ENCODE assay signal across 29 cellular contexts in genomic region chr15:54620916-54621315, GRCh38.
"Had no signal": no experiment of that assay in that cellular context is flagged by ENCODE, and none has a peak within 500 bp of the region (broad histone marks: within the 10 kb centered on the region; RNA-seq: fewer than 3 reads in every experiment).

No MANE protein-coding gene starts in this region.

- H3K4me3 ChIP-seq: lower lobe of right lung, pancreas, prostate gland, skin epidermis, stomach, testis, thyroid gland, upper lobe of right lung had no signal

- H3K4me1 ChIP-seq: lower lobe of right lung, pancreas, prostate gland, stomach, testis, thyroid gland, upper lobe of right lung had no signal

- H3K36me3 Mint-ChIP-seq: naive thymus-derived CD8-positive, alpha-beta T cell; stimulated activated naive B cell treated with anti-CD40 and anti-IgM and Interleukin-4, amounts not matched to agents 10 μg/mL and 1 μg/mL and 100 μg/mL, for 72 hours had no signal

- DNase-seq: hippocampal formation; kidney glomerular epithelial cell; left cardiac atrium; lower lobe of right lung; mammary epithelial cell; mesenchymal stem cell; naive thymus-derived CD8-positive, alpha-beta T cell; nucleus accumbens; pancreas; posterior cingulate gyrus; retina; right cardiac atrium; stimulated activated CD4-positive, alpha-beta T cell treated with anti-CD3 and anti-CD28 coated beads, Interleukin-12 subunit alpha, Interleukin-12 subunit beta, amount 100 ng/mL, for 4 hours; stimulated activated CD4-positive, alpha-beta T cell treated with anti-CD3 and anti-CD28 coated beads, Interleukin-15, amount 100 ng/mL, for 24 hours; stimulated activated CD4-positive, alpha-beta T cell treated with anti-CD3 and anti-CD28 coated beads, Interleukin-2, amount 100 ng/mL, for 24 hours; stimulated activated CD4-positive, alpha-beta T cell treated with anti-CD3 and anti-CD28 coated beads, Interleukin-4, amount 100 ng/mL, for 1 hour; stimulated activated naive B cell treated with anti-CD40 and anti-IgM and Interleukin-4, amounts not matched to agents 10 μg/mL and 1 μg/mL and 100 μg/mL, for 72 hours; stimulated activated naive CD8-positive, alpha-beta T cell treated with anti-CD3 and anti-CD28 coated beads, Interleukin-15, Interleukin-2, amounts not matched to agents 100 U/mL and 50 U/mL, for 24 hours; stomach; testis; thyroid gland; trophoblast cell; upper lobe of right lung had no signal

- H3K9me3 ChIP-seq: lower lobe of right lung, pancreas, prostate gland, stomach, testis, thyroid gland, upper lobe of right lung had no signal

- H3K36me3 ChIP-seq: lower lobe of right lung, pancreas, prostate gland, stomach, thyroid gland, upper lobe of right lung had no signal

- H3K4me1 Mint-ChIP-seq: naive thymus-derived CD8-positive, alpha-beta T cell; nephron; stimulated activated naive B cell treated with anti-CD40 and anti-IgM and Interleukin-4, amounts not matched to agents 10 μg/mL and 1 μg/mL and 100 μg/mL, for 72 hours had no signal

- H3K27me3 ChIP-seq: pancreas, stomach, testis, thyroid gland, upper lobe of right lung had no signal

- H3K4me3 Mint-ChIP-seq: naive thymus-derived CD8-positive, alpha-beta T cell; nephron; neural crest cell; stimulated activated naive B cell treated with anti-CD40 and anti-IgM and Interleukin-4, amounts not matched to agents 10 μg/mL and 1 μg/mL and 100 μg/mL, for 72 hours had no signal

- ATAC-seq: left cardiac atrium; left lobe of liver; lower lobe of right lung; naive thymus-derived CD8-positive, alpha-beta T cell; pancreas; right cardiac atrium; sciatic nerve; stimulated activated naive B cell treated with anti-CD40 and anti-IgM and Interleukin-4, amounts not matched to agents 10 μg/mL and 1 μg/mL and 100 μg/mL, for 72 hours; stimulated activated naive CD8-positive, alpha-beta T cell treated with anti-CD3 and anti-CD28 coated beads, Interleukin-15, Interleukin-2, amounts not matched to agents 100 U/mL and 50 U/mL, for 24 hours; upper lobe of right lung had no signal

- H3K27ac ChIP-seq: lower lobe of right lung, pancreas, prostate gland, skin epidermis, stomach, testis, thyroid gland, upper lobe of right lung had no signal

- H3K9me3 Mint-ChIP-seq: nephron; neural crest cell; stimulated activated naive B cell treated with anti-CD40 and anti-IgM and Interleukin-4, amounts not matched to agents 10 μg/mL and 1 μg/mL and 100 μg/mL, for 72 hours had no signal

- H3K27me3 Mint-ChIP-seq: stimulated activated naive B cell treated with anti-CD40 and anti-IgM and Interleukin-4, amounts not matched to agents 10 μg/mL and 1 μg/mL and 100 μg/mL, for 72 hours had no signal
